ENCODE assay signal across 1 cellular context in the genomic region with DNA sequence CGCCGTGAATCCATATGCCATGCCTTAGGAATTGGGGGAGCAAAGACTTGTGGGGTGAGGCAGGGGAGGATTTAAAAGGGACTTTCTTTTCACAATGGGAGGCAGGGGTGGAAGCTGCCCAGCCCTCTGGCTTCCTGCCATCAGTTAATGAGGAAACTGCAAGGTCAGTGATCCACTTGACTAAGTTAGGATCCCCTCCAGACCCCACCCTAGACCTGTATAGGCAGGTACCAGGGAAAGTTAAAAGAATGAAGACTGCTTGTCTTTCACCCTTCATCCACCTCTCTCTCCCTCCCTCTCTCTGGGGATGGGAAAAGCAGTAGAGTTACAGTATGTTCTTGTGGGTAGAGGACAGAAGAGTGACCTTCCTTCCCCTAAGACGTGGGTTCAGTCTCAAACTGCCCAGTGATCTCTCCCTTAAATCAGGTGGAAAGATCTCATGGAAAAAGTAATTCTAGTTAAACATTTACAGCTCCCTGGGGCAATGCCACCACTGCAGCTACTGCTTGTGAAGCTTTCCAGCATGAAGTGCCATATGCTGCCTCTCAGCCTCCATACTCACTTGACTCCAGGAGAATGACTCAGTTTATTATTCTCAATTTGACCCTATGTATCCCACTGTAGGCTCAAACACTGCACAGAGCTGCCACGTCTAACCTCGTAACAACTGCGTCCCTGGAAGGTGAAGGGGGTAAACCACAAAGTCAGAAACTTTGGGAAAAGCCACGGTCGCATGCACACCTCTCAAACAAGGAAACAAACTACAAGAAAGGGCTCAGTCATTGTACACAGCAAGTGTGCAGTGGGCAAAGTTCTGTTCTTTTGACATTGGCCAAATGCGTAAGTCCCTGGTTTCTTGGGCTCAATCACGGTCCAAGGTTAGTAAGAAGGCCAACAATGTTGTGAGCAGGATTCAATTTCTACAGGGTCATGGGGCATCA.
TF ChIP-seq lines count a peak whose summit lies in the region.

No MANE protein-coding gene starts in this region.

TF ChIP-seq in HepG2, 621 proteins besides CTCF, POLR2A, EP300 and RAD21 (continued from another document and continues in another):
- TF ChIP-seq, protein P1, sequence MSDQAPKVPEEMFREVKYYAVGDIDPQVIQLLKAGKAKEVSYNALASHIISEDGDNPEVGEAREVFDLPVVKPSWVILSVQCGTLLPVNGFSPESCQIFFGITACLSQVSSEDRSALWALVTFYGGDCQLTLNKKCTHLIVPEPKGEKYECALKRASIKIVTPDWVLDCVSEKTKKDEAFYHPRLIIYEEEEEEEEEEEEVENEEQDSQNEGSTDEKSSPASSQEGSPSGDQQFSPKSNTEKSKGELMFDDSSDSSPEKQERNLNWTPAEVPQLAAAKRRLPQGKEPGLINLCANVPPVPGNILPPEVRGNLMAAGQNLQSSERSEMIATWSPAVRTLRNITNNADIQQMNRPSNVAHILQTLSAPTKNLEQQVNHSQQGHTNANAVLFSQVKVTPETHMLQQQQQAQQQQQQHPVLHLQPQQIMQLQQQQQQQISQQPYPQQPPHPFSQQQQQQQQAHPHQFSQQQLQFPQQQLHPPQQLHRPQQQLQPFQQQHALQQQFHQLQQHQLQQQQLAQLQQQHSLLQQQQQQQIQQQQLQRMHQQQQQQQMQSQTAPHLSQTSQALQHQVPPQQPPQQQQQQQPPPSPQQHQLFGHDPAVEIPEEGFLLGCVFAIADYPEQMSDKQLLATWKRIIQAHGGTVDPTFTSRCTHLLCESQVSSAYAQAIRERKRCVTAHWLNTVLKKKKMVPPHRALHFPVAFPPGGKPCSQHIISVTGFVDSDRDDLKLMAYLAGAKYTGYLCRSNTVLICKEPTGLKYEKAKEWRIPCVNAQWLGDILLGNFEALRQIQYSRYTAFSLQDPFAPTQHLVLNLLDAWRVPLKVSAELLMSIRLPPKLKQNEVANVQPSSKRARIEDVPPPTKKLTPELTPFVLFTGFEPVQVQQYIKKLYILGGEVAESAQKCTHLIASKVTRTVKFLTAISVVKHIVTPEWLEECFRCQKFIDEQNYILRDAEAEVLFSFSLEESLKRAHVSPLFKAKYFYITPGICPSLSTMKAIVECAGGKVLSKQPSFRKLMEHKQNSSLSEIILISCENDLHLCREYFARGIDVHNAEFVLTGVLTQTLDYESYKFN (CRISPR knock-in tag; conservative IDR thresholded peaks at IDR 0.05) = peak; percentile 52
- TF ChIP-seq ZNF556 (CRISPR knock-in tag; IDR thresholded peaks at IDR 0.05; ENCODE audit: borderline replicate concordance) = 0 out of 2 replicates have a peak, but pooled peaks have one; percentile 66
- TF ChIP-seq PAWR (CRISPR knock-in tag; IDR thresholded peaks at IDR 0.05; ENCODE audit: borderline replicate concordance) = no peak
- no peak for TF ChIP-seq PRMT3 (CRISPR knock-in tag; IDR thresholded peaks at IDR 0.05; ENCODE audit: borderline replicate concordance, low read depth)
- no peak for TF ChIP-seq ONECUT2 (CRISPR knock-in tag; IDR thresholded peaks at IDR 0.05)
- TF ChIP-seq ZFP36L1 (CRISPR knock-in tag; IDR thresholded peaks at IDR 0.05) = peak; percentile 81; the same call in 1 of the 2 replicates
- TF ChIP-seq, protein P2, sequence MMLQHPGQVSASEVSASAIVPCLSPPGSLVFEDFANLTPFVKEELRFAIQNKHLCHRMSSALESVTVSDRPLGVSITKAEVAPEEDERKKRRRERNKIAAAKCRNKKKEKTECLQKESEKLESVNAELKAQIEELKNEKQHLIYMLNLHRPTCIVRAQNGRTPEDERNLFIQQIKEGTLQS (CRISPR knock-in tag; IDR thresholded peaks at IDR 0.05) = no peak
- TF ChIP-seq, protein P3, sequence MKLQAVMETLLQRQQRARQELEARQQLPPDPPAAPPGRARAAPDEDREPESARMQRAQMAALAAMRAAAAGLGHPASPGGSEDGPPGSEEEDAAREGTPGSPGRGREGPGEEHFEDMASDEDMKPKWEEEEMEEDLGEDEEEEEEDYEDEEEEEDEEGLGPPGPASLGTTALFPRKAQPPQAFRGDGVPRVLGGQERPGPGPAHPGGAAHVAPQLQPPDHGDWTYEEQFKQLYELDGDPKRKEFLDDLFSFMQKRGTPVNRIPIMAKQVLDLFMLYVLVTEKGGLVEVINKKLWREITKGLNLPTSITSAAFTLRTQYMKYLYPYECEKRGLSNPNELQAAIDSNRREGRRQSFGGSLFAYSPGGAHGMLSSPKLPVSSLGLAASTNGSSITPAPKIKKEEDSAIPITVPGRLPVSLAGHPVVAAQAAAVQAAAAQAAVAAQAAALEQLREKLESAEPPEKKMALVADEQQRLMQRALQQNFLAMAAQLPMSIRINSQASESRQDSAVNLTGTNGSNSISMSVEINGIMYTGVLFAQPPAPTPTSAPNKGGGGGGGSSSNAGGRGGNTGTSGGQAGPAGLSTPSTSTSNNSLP (IDR thresholded peaks at IDR 0.05; ENCODE audit: low read depth, low read length) = no peak
- TF ChIP-seq ZNF709 (CRISPR knock-in tag; IDR thresholded peaks at IDR 0.05) = no peak; the same call in 1 of the 2 replicates
- TF ChIP-seq, protein P4, sequence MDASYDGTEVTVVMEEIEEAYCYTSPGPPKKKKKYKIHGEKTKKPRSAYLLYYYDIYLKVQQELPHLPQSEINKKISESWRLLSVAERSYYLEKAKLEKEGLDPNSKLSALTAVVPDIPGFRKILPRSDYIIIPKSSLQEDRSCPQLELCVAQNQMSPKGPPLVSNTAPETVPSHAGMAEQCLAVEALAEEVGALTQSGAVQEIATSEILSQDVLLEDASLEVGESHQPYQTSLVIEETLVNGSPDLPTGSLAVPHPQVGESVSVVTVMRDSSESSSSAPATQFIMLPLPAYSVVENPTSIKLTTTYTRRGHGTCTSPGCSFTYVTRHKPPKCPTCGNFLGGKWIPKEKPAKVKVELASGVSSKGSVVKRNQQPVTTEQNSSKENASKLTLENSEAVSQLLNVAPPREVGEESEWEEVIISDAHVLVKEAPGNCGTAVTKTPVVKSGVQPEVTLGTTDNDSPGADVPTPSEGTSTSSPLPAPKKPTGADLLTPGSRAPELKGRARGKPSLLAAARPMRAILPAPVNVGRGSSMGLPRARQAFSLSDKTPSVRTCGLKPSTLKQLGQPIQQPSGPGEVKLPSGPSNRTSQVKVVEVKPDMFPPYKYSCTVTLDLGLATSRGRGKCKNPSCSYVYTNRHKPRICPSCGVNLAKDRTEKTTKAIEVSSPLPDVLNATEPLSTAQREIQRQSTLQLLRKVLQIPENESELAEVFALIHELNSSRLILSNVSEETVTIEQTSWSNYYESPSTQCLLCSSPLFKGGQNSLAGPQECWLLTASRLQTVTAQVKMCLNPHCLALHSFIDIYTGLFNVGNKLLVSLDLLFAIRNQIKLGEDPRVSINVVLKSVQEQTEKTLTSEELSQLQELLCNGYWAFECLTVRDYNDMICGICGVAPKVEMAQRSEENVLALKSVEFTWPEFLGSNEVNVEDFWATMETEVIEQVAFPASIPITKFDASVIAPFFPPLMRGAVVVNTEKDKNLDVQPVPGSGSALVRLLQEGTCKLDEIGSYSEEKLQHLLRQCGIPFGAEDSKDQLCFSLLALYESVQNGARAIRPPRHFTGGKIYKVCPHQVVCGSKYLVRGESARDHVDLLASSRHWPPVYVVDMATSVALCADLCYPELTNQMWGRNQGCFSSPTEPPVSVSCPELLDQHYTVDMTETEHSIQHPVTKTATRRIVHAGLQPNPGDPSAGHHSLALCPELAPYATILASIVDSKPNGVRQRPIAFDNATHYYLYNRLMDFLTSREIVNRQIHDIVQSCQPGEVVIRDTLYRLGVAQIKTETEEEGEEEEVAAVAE (CRISPR knock-in tag; IDR thresholded peaks at IDR 0.05; ENCODE audit: borderline replicate concordance) = no peak
- no peak for TF ChIP-seq PHB2 (IDR thresholded peaks at IDR 0.05; ENCODE audit: partially characterized antibody)
- TF ChIP-seq, protein P5, sequence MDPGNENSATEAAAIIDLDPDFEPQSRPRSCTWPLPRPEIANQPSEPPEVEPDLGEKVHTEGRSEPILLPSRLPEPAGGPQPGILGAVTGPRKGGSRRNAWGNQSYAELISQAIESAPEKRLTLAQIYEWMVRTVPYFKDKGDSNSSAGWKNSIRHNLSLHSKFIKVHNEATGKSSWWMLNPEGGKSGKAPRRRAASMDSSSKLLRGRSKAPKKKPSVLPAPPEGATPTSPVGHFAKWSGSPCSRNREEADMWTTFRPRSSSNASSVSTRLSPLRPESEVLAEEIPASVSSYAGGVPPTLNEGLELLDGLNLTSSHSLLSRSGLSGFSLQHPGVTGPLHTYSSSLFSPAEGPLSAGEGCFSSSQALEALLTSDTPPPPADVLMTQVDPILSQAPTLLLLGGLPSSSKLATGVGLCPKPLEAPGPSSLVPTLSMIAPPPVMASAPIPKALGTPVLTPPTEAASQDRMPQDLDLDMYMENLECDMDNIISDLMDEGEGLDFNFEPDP (CRISPR knock-in tag; conservative IDR thresholded peaks at IDR 0.05) = no peak
- TF ChIP-seq WIZ (CRISPR knock-in tag; IDR thresholded peaks at IDR 0.05) = 0 out of 2 replicates have a peak, but pooled peaks have one; percentile 17
- TF ChIP-seq, protein P6, sequence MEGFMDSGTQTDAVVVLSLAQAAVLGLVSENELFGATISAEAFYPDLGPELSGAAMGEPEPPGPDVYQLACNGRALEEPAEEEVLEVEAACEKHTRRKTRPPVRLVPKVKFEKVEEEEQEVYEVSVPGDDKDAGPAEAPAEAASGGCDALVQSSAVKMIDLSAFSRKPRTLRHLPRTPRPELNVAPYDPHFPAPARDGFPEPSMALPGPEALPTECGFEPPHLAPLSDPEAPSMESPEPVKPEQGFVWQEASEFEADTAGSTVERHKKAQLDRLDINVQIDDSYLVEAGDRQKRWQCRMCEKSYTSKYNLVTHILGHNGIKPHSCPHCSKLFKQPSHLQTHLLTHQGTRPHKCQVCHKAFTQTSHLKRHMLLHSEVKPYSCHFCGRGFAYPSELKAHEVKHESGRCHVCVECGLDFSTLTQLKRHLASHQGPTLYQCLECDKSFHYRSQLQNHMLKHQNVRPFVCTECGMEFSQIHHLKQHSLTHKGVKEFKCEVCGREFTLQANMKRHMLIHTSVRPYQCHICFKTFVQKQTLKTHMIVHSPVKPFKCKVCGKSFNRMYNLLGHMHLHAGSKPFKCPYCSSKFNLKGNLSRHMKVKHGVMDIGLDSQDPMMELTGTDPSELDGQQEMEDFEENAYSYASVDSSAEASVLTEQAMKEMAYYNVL (CRISPR knock-in tag; IDR thresholded peaks at IDR 0.05; ENCODE audit: borderline replicate concordance) = peak; percentile 33; the same call in 1 of the 2 replicates
- TF ChIP-seq, protein P7, sequence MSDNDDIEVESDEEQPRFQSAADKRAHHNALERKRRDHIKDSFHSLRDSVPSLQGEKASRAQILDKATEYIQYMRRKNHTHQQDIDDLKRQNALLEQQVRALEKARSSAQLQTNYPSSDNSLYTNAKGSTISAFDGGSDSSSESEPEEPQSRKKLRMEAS (IDR thresholded peaks at IDR 0.05) = peak; percentile 43; the same call in 1 of the 2 replicates
- TF ChIP-seq, protein P8, sequence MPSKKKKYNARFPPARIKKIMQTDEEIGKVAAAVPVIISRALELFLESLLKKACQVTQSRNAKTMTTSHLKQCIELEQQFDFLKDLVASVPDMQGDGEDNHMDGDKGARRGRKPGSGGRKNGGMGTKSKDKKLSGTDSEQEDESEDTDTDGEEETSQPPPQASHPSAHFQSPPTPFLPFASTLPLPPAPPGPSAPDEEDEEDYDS (CRISPR knock-in tag; IDR thresholded peaks at IDR 0.05) = peak; percentile 84
- TF ChIP-seq ZNF431 (CRISPR knock-in tag; IDR thresholded peaks at IDR 0.05; ENCODE audit: borderline replicate concordance, low read depth) = 0 out of 2 replicates have a peak, but pooled peaks have one; percentile 26
- TF ChIP-seq, protein P9, sequence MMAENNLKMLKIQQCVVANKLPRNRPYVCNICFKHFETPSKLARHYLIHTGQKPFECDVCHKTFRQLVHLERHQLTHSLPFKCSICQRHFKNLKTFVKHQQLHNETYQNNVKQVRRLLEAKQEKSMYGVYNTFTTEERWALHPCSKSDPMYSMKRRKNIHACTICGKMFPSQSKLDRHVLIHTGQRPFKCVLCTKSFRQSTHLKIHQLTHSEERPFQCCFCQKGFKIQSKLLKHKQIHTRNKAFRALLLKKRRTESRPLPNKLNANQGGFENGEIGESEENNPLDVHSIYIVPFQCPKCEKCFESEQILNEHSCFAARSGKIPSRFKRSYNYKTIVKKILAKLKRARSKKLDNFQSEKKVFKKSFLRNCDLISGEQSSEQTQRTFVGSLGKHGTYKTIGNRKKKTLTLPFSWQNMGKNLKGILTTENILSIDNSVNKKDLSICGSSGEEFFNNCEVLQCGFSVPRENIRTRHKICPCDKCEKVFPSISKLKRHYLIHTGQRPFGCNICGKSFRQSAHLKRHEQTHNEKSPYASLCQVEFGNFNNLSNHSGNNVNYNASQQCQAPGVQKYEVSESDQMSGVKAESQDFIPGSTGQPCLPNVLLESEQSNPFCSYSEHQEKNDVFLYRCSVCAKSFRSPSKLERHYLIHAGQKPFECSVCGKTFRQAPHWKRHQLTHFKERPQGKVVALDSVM (CRISPR knock-in tag; IDR thresholded peaks at IDR 0.05) = peak; percentile 35; the same call in 1 of the 2 replicates
- TF ChIP-seq, protein P10, sequence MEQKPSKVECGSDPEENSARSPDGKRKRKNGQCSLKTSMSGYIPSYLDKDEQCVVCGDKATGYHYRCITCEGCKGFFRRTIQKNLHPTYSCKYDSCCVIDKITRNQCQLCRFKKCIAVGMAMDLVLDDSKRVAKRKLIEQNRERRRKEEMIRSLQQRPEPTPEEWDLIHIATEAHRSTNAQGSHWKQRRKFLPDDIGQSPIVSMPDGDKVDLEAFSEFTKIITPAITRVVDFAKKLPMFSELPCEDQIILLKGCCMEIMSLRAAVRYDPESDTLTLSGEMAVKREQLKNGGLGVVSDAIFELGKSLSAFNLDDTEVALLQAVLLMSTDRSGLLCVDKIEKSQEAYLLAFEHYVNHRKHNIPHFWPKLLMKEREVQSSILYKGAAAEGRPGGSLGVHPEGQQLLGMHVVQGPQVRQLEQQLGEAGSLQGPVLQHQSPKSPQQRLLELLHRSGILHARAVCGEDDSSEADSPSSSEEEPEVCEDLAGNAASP (CRISPR knock-in tag; IDR thresholded peaks at IDR 0.05; ENCODE audit: borderline replicate concordance) = peak; percentile 62
- TF ChIP-seq SIN3A (IDR thresholded peaks at IDR 0.05; ENCODE audit: borderline replicate concordance, low read depth, low read length) = peak; percentile 42; the same call in 1 of the 2 replicates
- no peak for TF ChIP-seq ATM (IDR thresholded peaks at IDR 0.05; ENCODE audit: borderline replicate concordance)
- TF ChIP-seq TGIF2 (CRISPR knock-in tag; IDR thresholded peaks at IDR 0.05) = peak; percentile 12; the same call in 1 of the 2 replicates
- TF ChIP-seq, protein P11, sequence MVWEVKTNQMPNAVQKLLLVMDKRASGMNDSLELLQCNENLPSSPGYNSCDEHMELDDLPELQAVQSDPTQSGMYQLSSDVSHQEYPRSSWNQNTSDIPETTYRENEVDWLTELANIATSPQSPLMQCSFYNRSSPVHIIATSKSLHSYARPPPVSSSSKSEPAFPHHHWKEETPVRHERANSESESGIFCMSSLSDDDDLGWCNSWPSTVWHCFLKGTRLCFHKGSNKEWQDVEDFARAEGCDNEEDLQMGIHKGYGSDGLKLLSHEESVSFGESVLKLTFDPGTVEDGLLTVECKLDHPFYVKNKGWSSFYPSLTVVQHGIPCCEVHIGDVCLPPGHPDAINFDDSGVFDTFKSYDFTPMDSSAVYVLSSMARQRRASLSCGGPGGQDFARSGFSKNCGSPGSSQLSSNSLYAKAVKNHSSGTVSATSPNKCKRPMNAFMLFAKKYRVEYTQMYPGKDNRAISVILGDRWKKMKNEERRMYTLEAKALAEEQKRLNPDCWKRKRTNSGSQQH (CRISPR knock-in tag; IDR thresholded peaks at IDR 0.05; ENCODE audit: low read depth) = 0 out of 2 replicates have a peak, but pooled peaks have one; percentile 25
